Comparison of ENCODE assay signal across 8 cellular contexts in genomic region chr9:137745541-137745991, GRCh38.
DNase-seq lines count a peak whose midpoint lies in the region; ATAC-seq lines count a peak whose summit lies in the region.

No MANE protein-coding gene starts in this region.

- DNase-seq in CD1c-positive myeloid dendritic cell (ENCODE audit: extremely low spot score), result peak; percentile 13
- peak; percentile 89 to 96 for DNase-seq in SHP77 (lab: John Stamatoyannopoulos, UW)
- DNase-seq in islet precursor cell, result peak; percentile 91
- DNase-seq in NCI-H226, result no peak
- no peak for DNase-seq in HT-29 (ENCODE audit: low spot score)
- no peak for DNase-seq in T-helper 2 cell treated with Interferon-gamma antibody and Interleukin-4, amounts not matched to agents 5 μg/mL and 100 μg/mL, for 36 hours (ENCODE audit: low spot score)

- ATAC-seq in GM19035 (IDR thresholded peaks at IDR 0.05; ENCODE audit: unreplicated experiment), result peak; percentile 57
- peak; percentile 68 for ATAC-seq in HG03139 (IDR thresholded peaks at IDR 0.05; ENCODE audit: unreplicated experiment)

- H3K4me3 Mint-ChIP-seq in T-helper 2 cell treated with Interferon-gamma antibody and Interleukin-4, amounts not matched to agents 5 μg/mL and 100 μg/mL, for 36 hours, result no peak overlapping the region

- peaks cover 38% of the 10 kb centered on the region for H3K36me3 Mint-ChIP-seq in T-helper 2 cell treated with Interferon-gamma antibody and Interleukin-4, amounts not matched to agents 5 μg/mL and 100 μg/mL, for 36 hours (ENCODE audit: low read depth)

- no peaks in the 10 kb centered on the region for H3K9me3 Mint-ChIP-seq in T-helper 2 cell treated with Interferon-gamma antibody and Interleukin-4, amounts not matched to agents 5 μg/mL and 100 μg/mL, for 36 hours

- H3K27ac Mint-ChIP-seq in T-helper 2 cell treated with Interferon-gamma antibody and Interleukin-4, amounts not matched to agents 5 μg/mL and 100 μg/mL, for 36 hours, result no peak overlapping the region

- peaks cover 7% of the 10 kb centered on the region for H3K4me1 Mint-ChIP-seq in T-helper 2 cell treated with Interferon-gamma antibody and Interleukin-4, amounts not matched to agents 5 μg/mL and 100 μg/mL, for 36 hours (ENCODE audit: low read depth)

- H3K27me3 Mint-ChIP-seq in T-helper 2 cell treated with Interferon-gamma antibody and Interleukin-4, amounts not matched to agents 5 μg/mL and 100 μg/mL, for 36 hours (ENCODE audit: low read depth), result no peaks in the 10 kb centered on the region

Comparison
In these comparisons a context has a peak if more than half of its experiments do, and no peak if none do; other contexts are left out.
1. DNase-seq: peak in CD1c-positive myeloid dendritic cell (single experiment), SHP77 (2 of 2) and islet precursor cell (single experiment); none in NCI-H226 (single experiment), HT-29 (single experiment) and T-helper 2 cell treated with Interferon-gamma antibody and Interleukin-4, amounts not matched to agents 5 μg/mL and 100 μg/mL, for 36 hours (single experiment).